1 cellular context compared by ENCODE assay signal in the genomic region with DNA sequence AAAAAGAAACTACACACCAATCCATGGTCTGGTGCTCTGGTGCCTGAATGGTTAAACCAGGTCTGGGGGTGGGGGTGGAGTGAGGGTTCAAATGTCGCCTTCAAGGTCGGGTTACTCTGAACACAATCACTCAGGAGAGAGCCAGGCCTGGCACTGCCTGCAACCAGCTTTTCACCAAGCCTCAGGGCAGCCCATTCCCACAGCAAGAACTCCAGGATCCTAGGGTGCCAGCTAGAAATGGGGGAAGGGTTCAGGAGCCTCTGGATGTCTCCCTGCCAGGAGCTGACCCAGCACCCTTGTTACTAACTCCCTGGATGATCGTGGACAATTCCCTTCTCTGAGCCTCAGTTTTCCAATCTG.
TF ChIP-seq lines count a peak whose summit lies in the region.

No MANE protein-coding gene starts in this region.

TF ChIP-seq in H1, 55 proteins besides CTCF, POLR2A, EP300 and RAD21:
- TF ChIP-seq GTF2F1 (IDR thresholded peaks at IDR 0.05; ENCODE audit: borderline replicate concordance, low read depth, low read length) (no peak), CREB1 (IDR thresholded peaks at IDR 0.05) (no peak), BCL11A (IDR thresholded peaks at IDR 0.05; ENCODE audit: low read depth in 2 of 2, low read length in 2 of 2) (no peak), CBX5 (IDR thresholded peaks at IDR 0.05; ENCODE audit: low read depth, low read length) (no peak), BRCA1 (IDR thresholded peaks at IDR 0.05; ENCODE audit: low read depth, low read length) (no peak), MAX (IDR thresholded peaks at IDR 0.05) (no peak), MAFK (IDR thresholded peaks at IDR 0.05; ENCODE audit: low read depth, low read length) (no peak), ASH2L (IDR thresholded peaks at IDR 0.05; ENCODE audit: low read length) (no peak), JUND (IDR thresholded peaks at IDR 0.05; ENCODE audit: low read length) (no peak), EZH2 (IDR thresholded peaks at IDR 0.05; ENCODE audit: low read depth, low read length, severe bottlenecking) (no peak), YY1 (IDR thresholded peaks at IDR 0.05; ENCODE audit: low read depth, low read length) (no peak)
- TF ChIP-seq, protein P1, sequence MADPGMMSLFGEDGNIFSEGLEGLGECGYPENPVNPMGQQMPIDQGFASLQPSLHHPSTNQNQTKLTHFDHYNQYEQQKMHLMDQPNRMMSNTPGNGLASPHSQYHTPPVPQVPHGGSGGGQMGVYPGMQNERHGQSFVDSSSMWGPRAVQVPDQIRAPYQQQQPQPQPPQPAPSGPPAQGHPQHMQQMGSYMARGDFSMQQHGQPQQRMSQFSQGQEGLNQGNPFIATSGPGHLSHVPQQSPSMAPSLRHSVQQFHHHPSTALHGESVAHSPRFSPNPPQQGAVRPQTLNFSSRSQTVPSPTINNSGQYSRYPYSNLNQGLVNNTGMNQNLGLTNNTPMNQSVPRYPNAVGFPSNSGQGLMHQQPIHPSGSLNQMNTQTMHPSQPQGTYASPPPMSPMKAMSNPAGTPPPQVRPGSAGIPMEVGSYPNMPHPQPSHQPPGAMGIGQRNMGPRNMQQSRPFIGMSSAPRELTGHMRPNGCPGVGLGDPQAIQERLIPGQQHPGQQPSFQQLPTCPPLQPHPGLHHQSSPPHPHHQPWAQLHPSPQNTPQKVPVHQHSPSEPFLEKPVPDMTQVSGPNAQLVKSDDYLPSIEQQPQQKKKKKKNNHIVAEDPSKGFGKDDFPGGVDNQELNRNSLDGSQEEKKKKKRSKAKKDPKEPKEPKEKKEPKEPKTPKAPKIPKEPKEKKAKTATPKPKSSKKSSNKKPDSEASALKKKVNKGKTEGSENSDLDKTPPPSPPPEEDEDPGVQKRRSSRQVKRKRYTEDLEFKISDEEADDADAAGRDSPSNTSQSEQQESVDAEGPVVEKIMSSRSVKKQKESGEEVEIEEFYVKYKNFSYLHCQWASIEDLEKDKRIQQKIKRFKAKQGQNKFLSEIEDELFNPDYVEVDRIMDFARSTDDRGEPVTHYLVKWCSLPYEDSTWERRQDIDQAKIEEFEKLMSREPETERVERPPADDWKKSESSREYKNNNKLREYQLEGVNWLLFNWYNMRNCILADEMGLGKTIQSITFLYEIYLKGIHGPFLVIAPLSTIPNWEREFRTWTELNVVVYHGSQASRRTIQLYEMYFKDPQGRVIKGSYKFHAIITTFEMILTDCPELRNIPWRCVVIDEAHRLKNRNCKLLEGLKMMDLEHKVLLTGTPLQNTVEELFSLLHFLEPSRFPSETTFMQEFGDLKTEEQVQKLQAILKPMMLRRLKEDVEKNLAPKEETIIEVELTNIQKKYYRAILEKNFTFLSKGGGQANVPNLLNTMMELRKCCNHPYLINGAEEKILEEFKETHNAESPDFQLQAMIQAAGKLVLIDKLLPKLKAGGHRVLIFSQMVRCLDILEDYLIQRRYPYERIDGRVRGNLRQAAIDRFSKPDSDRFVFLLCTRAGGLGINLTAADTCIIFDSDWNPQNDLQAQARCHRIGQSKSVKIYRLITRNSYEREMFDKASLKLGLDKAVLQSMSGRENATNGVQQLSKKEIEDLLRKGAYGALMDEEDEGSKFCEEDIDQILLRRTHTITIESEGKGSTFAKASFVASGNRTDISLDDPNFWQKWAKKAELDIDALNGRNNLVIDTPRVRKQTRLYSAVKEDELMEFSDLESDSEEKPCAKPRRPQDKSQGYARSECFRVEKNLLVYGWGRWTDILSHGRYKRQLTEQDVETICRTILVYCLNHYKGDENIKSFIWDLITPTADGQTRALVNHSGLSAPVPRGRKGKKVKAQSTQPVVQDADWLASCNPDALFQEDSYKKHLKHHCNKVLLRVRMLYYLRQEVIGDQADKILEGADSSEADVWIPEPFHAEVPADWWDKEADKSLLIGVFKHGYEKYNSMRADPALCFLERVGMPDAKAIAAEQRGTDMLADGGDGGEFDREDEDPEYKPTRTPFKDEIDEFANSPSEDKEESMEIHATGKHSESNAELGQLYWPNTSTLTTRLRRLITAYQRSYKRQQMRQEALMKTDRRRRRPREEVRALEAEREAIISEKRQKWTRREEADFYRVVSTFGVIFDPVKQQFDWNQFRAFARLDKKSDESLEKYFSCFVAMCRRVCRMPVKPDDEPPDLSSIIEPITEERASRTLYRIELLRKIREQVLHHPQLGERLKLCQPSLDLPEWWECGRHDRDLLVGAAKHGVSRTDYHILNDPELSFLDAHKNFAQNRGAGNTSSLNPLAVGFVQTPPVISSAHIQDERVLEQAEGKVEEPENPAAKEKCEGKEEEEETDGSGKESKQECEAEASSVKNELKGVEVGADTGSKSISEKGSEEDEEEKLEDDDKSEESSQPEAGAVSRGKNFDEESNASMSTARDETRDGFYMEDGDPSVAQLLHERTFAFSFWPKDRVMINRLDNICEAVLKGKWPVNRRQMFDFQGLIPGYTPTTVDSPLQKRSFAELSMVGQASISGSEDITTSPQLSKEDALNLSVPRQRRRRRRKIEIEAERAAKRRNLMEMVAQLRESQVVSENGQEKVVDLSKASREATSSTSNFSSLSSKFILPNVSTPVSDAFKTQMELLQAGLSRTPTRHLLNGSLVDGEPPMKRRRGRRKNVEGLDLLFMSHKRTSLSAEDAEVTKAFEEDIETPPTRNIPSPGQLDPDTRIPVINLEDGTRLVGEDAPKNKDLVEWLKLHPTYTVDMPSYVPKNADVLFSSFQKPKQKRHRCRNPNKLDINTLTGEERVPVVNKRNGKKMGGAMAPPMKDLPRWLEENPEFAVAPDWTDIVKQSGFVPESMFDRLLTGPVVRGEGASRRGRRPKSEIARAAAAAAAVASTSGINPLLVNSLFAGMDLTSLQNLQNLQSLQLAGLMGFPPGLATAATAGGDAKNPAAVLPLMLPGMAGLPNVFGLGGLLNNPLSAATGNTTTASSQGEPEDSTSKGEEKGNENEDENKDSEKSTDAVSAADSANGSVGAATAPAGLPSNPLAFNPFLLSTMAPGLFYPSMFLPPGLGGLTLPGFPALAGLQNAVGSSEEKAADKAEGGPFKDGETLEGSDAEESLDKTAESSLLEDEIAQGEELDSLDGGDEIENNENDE (IDR thresholded peaks at IDR 0.05; ENCODE audit: insufficient replicate concordance, low read length): no peak
